Comparison of ENCODE assay signal across 19 cellular contexts in genomic region chr6:31350551-31350950, GRCh38. TPM values are rescaled to one million over a fixed set of nuclear protein-coding genes. Genes with fewer than 3 reads are reported as not detected.
DNase-seq lines count a peak whose midpoint lies in the region; ATAC-seq and TF ChIP-seq lines count a peak whose summit lies in the region.
"Had no signal": no experiment of that assay in that cellular context is flagged by ENCODE, and none has a peak within 500 bp of the region (broad histone marks: within the 10 kb centered on the region; RNA-seq: fewer than 3 reads in every experiment).

No MANE protein-coding gene starts in this region.

- WGBS in endodermal cell (ENCODE audit: insufficient coverage in 1 of 2, insufficient read length in 1 of 2), 2 experiments = 80 to 81% methylated on average over 3 to 7 of the region's 7 CpGs

- H3K9ac ChIP-seq in endodermal cell (ENCODE audit: extremely low read depth, low read length, poor library complexity, severe bottlenecking) = no peak overlapping the region

- H3K36me3 Mint-ChIP-seq in activated naive CD4-positive, alpha-beta T cell treated with anti-CD3 and anti-CD28 coated beads, Interleukin-2, amount 50 U/mL, for 72 hours = peaks cover 27 to 35% of the 10 kb centered on the region in 2 donors
- peaks cover 21% of the 10 kb centered on the region for H3K36me3 Mint-ChIP-seq in endodermal cell (ENCODE audit: low read depth)
- peaks cover 36% of the 10 kb centered on the region for H3K36me3 Mint-ChIP-seq in stimulated activated memory B cell treated with anti-CD40 and anti-IgM and Interleukin-4, amounts not matched to agents 10 μg/mL and 1 μg/mL and 100 μg/mL, for 72 hours

- peaks cover 8% of the 10 kb centered on the region for H3K4me1 ChIP-seq in endodermal cell (ENCODE audit: control insufficient read depth, insufficient read depth, low read length)
- H3K4me1 ChIP-seq: foreskin keratinocyte had no signal

- peaks cover 45% of the 10 kb centered on the region for H3K27me3 Mint-ChIP-seq in endodermal cell (ENCODE audit: insufficient read depth)
- no peaks in the 10 kb centered on the region for H3K27me3 Mint-ChIP-seq in stimulated activated memory B cell treated with anti-CD40 and anti-IgM and Interleukin-4, amounts not matched to agents 10 μg/mL and 1 μg/mL and 100 μg/mL, for 72 hours

- H3K36me3 ChIP-seq in endodermal cell (ENCODE audit: control insufficient read depth, insufficient read depth, low read length) = no peaks in the 10 kb centered on the region
- H3K36me3 ChIP-seq: WERI-Rb-1 had no signal

- peak; percentile 3 to 7 for ATAC-seq in activated naive CD4-positive, alpha-beta T cell treated with anti-CD3 and anti-CD28 coated beads, Interleukin-2, amount 50 U/mL, for 72 hours
- peak; percentile 60 for ATAC-seq in stimulated activated memory B cell treated with anti-CD40 and anti-IgM and Interleukin-4, amounts not matched to agents 10 μg/mL and 1 μg/mL and 100 μg/mL, for 72 hours
- no peak for ATAC-seq in HG03571 (IDR thresholded peaks at IDR 0.05; ENCODE audit: unreplicated experiment)
- ATAC-seq: body of pancreas, foreskin keratinocyte had no signal

- peaks cover 28% of the 10 kb centered on the region for H3K27me3 ChIP-seq in endodermal cell (ENCODE audit: control insufficient read depth, insufficient read depth, low read length, poor library complexity, severe bottlenecking)
- H3K27me3 ChIP-seq: body of pancreas had no signal

- TF ChIP-seq CTCF in endodermal cell (conservative IDR thresholded peaks at IDR 0.05) = no peak

- no peaks in the 10 kb centered on the region for H3K9me3 Mint-ChIP-seq in activated naive CD4-positive, alpha-beta T cell treated with anti-CD3 and anti-CD28 coated beads, Interleukin-2, amount 50 U/mL, for 72 hours
- no peaks in the 10 kb centered on the region for H3K9me3 Mint-ChIP-seq in endodermal cell
- no peaks in the 10 kb centered on the region for H3K9me3 Mint-ChIP-seq in stimulated activated memory B cell treated with anti-CD40 and anti-IgM and Interleukin-4, amounts not matched to agents 10 μg/mL and 1 μg/mL and 100 μg/mL, for 72 hours
- H3K9me3 Mint-ChIP-seq: T-helper 1 cell treated with Interleukin-12 subunit alpha and Interleukin-12 subunit beta and Interleukin-4 antibody, amounts not matched to agents 30 μg/mL and 1 μg/mL, for 36 hours had no signal

- no peak overlapping the region for H3K27ac ChIP-seq in endodermal cell (ENCODE audit: low read depth, low read length)
- H3K27ac ChIP-seq: body of pancreas, foreskin keratinocyte, SJSA1, WERI-Rb-1 had no signal

- peaks cover 45% of the 10 kb centered on the region for H3K4me1 Mint-ChIP-seq in endodermal cell
- peaks cover 59% of the 10 kb centered on the region for H3K4me1 Mint-ChIP-seq in stimulated activated memory B cell treated with anti-CD40 and anti-IgM and Interleukin-4, amounts not matched to agents 10 μg/mL and 1 μg/mL and 100 μg/mL, for 72 hours

- DNase-seq in activated naive CD4-positive, alpha-beta T cell treated with anti-CD3 and anti-CD28 coated beads, Interleukin-2, amount 50 U/mL, for 72 hours (ENCODE audit: low spot score in 2 of 2) = no peak
- no peak for DNase-seq in activated naive CD4-positive, alpha-beta T cell (lab: John Stamatoyannopoulos, UW)
- DNase-seq in NCI-H526 (lab: John Stamatoyannopoulos, UW) (peak; percentile 94 to 95), endodermal cell (no peak), AG08395 (ENCODE audit: low spot score) (no peak), NCI-H524 (lab: John Stamatoyannopoulos, UW) (no peak)
- DNase-seq: body of pancreas, DMS153, foreskin keratinocyte, hippocampal formation, NCI-H1092 treated with DMSO at 0.1 percent for 48 hours, NCI-H2081, NCI-H345, WERI-Rb-1 had no signal

- H3K9me3 ChIP-seq in endodermal cell (ENCODE audit: control insufficient read depth, low read length) = peaks cover 15% of the 10 kb centered on the region
- H3K9me3 ChIP-seq: body of pancreas, SJSA1 had no signal

- peak overlapping the region; percentile 22 to 95 for H3K27ac Mint-ChIP-seq in activated naive CD4-positive, alpha-beta T cell treated with anti-CD3 and anti-CD28 coated beads, Interleukin-2, amount 50 U/mL, for 72 hours
- H3K27ac Mint-ChIP-seq in endodermal cell = no peak overlapping the region
- peak overlapping the region; percentile 36 for H3K27ac Mint-ChIP-seq in stimulated activated memory B cell treated with anti-CD40 and anti-IgM and Interleukin-4, amounts not matched to agents 10 μg/mL and 1 μg/mL and 100 μg/mL, for 72 hours

- H3K4me3 Mint-ChIP-seq in endodermal cell = no peak overlapping the region
- H3K4me3 Mint-ChIP-seq in stimulated activated memory B cell treated with anti-CD40 and anti-IgM and Interleukin-4, amounts not matched to agents 10 μg/mL and 1 μg/mL and 100 μg/mL, for 72 hours = no peak overlapping the region
- H3K4me3 Mint-ChIP-seq: CD14-positive monocyte; T-helper 1 cell treated with Interleukin-12 subunit alpha and Interleukin-12 subunit beta and Interleukin-4 antibody, amounts not matched to agents 30 μg/mL and 1 μg/mL, for 36 hours had no signal

- H3K4me3 ChIP-seq in endodermal cell (ENCODE audit: low read length) = peak overlapping the region; percentile 25
- H3K4me3 ChIP-seq: body of pancreas, SJSA1 had no signal

RNA-seq across cellular contexts. Expression of gene HLA-B, which starts 6.4 kb away (rescaled TPM):
- 1,000 to 10,000 TPM; 2,668 to 4,981 TPM for total RNA-seq in activated naive CD4-positive, alpha-beta T cell treated with anti-CD3 and anti-CD28 coated beads, Interleukin-2, amount 50 U/mL, for 72 hours
- 1,000 to 10,000 TPM in 1 of 2 donors, 100 to 1,000 TPM in 1; 194 to 1,067 TPM for total RNA-seq in endodermal cell
- polyA plus RNA-seq in endodermal cell (2013, experiment 1 of 2) = 75.8 TPM
- 63.2 TPM for polyA plus RNA-seq in endodermal cell (2013, experiment 2 of 2)

RNA-seq across cellular contexts. Expression of gene MICA, which starts 52.8 kb away (rescaled TPM):
- total RNA-seq in activated naive CD4-positive, alpha-beta T cell treated with anti-CD3 and anti-CD28 coated beads, Interleukin-2, amount 50 U/mL, for 72 hours = 10 to 100 TPM; 11.0 to 24.2 TPM
- total RNA-seq in endodermal cell = 10 to 100 TPM; 12.5 to 13.7 TPM
- 19.4 TPM for polyA plus RNA-seq in endodermal cell (2013, experiment 1 of 2)
- 20.5 TPM for polyA plus RNA-seq in endodermal cell (2013, experiment 2 of 2)

Comparison
In these comparisons a context has a peak if more than half of its experiments do, and no peak if none do; other contexts are left out.
1. DNase-seq: peak in NCI-H526 (2 of 2); none in activated naive CD4-positive, alpha-beta T cell treated with anti-CD3 and anti-CD28 coated beads, Interleukin-2, amount 50 U/mL, for 72 hours (0 of 2), activated naive CD4-positive, alpha-beta T cell (0 of 4), endodermal cell (single experiment), AG08395 (single experiment) and NCI-H524 (0 of 2).